In genomic region chr9:3180696-3181048, GRCh38 we compare ENCODE assay signal across 14 cellular contexts.
A peak's percentile ranks its signal among the peaks of the same experiment; 100 is the strongest.
DNase-seq lines count a peak whose midpoint lies in the region; ATAC-seq and TF ChIP-seq lines count a peak whose summit lies in the region.
"Had no signal": no experiment of that assay in that cellular context is flagged by ENCODE, and none has a peak within 500 bp of the region (broad histone marks: within the 10 kb centered on the region; RNA-seq: fewer than 3 reads in every experiment).

No MANE protein-coding gene starts in this region.

- no peak for ATAC-seq in HG02885 (IDR thresholded peaks at IDR 0.05; ENCODE audit: poor library complexity, unreplicated experiment)
- ATAC-seq: K562 had no signal

- peaks cover 7% of the 10 kb centered on the region for H3K4me1 Mint-ChIP-seq in progenitor cell of endocrine pancreas (ENCODE audit: low read depth)

- DNase-seq in AG10803 (ENCODE audit: low read depth) (no peak), LNCaP clone FGC (ENCODE audit: low read depth) (no peak), fibroblast of mammary gland (ENCODE audit: low read depth) (no peak), progenitor cell of endocrine pancreas (ENCODE audit: low spot score, unreplicated experiment) (no peak), NCI-H146 (lab: John Stamatoyannopoulos, UW) (no peak), NOMO-1 treated with DMSO at 0.1 percent for 48 hours (lab: John Stamatoyannopoulos, UW; ENCODE audit: unreplicated experiment) (no peak), SKM-1 treated with dmso at 0.1 percent for 144 hours (lab: John Stamatoyannopoulos, UW; ENCODE audit: unreplicated experiment) (no peak)
- DNase-seq: cerebellar nuclear complex; HCEC 1CT; NCI-H2029; NK-92 treated with Interleukin-12 subunit alpha and Interleukin-12 subunit beta, amount 100 ng/mL, for 24 hours had no signal

- peaks cover 54% of the 10 kb centered on the region for H3K27me3 Mint-ChIP-seq in progenitor cell of endocrine pancreas

- no peaks in the 10 kb centered on the region for H3K36me3 Mint-ChIP-seq in progenitor cell of endocrine pancreas (ENCODE audit: insufficient read depth)

- no peak overlapping the region for H3K27ac Mint-ChIP-seq in progenitor cell of endocrine pancreas

- H3K4me3 Mint-ChIP-seq in progenitor cell of endocrine pancreas (ENCODE audit: low read depth) = peak overlapping the region; percentile 72

- no peaks in the 10 kb centered on the region for H3K9me3 Mint-ChIP-seq in progenitor cell of endocrine pancreas (ENCODE audit: low read depth)

- peak overlapping the region; percentile 52 for H3K4me3 ChIP-seq in AG10803 (ENCODE audit: low read length)
- peak overlapping the region; percentile 39 for H3K4me3 ChIP-seq in LNCaP clone FGC (ENCODE audit: low read depth, low read length)
- peak overlapping the region; percentile 32 for H3K4me3 ChIP-seq in fibroblast of mammary gland (ENCODE audit: control insufficient read depth, low read depth, low read length)
- H3K4me3 ChIP-seq: K562, SJSA1 had no signal

- TF ChIP-seq CTCF in AG10803 (conservative IDR thresholded peaks at IDR 0.05; ENCODE audit: low read length) (no peak), LNCaP clone FGC (IDR thresholded peaks at IDR 0.05; ENCODE audit: control insufficient read depth, extremely low read depth, insufficient read depth) (no peak), fibroblast of mammary gland (conservative IDR thresholded peaks at IDR 0.05; ENCODE audit: control insufficient read depth, insufficient read depth, low read depth, low read length) (no peak), progenitor cell of endocrine pancreas (IDR thresholded peaks at IDR 0.05; ENCODE audit: unreplicated experiment) (no peak)
